ENCODE assay signal across 8 cellular contexts in genomic region chr3:97872209-97873042, GRCh38. TPM values are rescaled to one million over a fixed set of nuclear protein-coding genes. Genes with fewer than 3 reads are reported as not detected.
A peak's percentile ranks its signal among the peaks of the same experiment; 100 is the strongest.
DNase-seq lines count a peak whose midpoint lies in the region; ATAC-seq and TF ChIP-seq lines count a peak whose summit lies in the region.

No MANE protein-coding gene starts in this region.

- no peaks in the 10 kb centered on the region for H3K4me1 Mint-ChIP-seq in Calu3 (ENCODE audit: low read depth, unreplicated experiment)

- peak; percentile 44 for DNase-seq in BE2C
- DNase-seq in dorsolateral prefrontal cortex, result no peak
- no peak for DNase-seq in psoas muscle
- DNase-seq in Calu3, result no peak
- no peak for DNase-seq in retina
- no peak for DNase-seq in NCI-H1092 (lab: John Stamatoyannopoulos, UW)

- CTCF ChIA-PET in Calu3 (lab: Charles Lee), result no interaction called here

- H3K4me3 Mint-ChIP-seq in Calu3 (ENCODE audit: low read depth, unreplicated experiment), result no peak overlapping the region

- no peak overlapping the region for H3K27ac Mint-ChIP-seq in Calu3 (ENCODE audit: unreplicated experiment)

- H3K27ac ChIP-seq in dorsolateral prefrontal cortex (peak overlapping the region in 49 of 59 donors; percentile 1 to 77 (median 53)), psoas muscle (no peak overlapping the region)

- WGBS in psoas muscle, 3 donors, result 44 to 79% (median 63%) methylated on average over 5 of the region's 5 CpGs

- TF ChIP-seq CTCF in BE2C (IDR thresholded peaks at IDR 0.05; ENCODE audit: low read depth, low read length) (no peak), dorsolateral prefrontal cortex (IDR thresholded peaks at IDR 0.05 in 54 of 56, conservative IDR thresholded peaks at IDR 0.05 in 2 of 56; ENCODE audit: low read depth in 1 of 56, partially characterized antibody in 56 of 56) (no peak), psoas muscle (IDR thresholded peaks at IDR 0.05) (no peak), Calu3 (IDR thresholded peaks at IDR 0.05; ENCODE audit: unreplicated experiment) (no peak)

- H3K9me3 ChIP-seq in BE2C, result no peaks in the 10 kb centered on the region
- no peaks in the 10 kb centered on the region for H3K9me3 ChIP-seq in psoas muscle

- peak overlapping the region; percentile 9 for H3K4me3 ChIP-seq in BE2C (ENCODE audit: low read depth, low read length)
- peak overlapping the region in 6 of 59 donors; percentile 3 to 29 (median 16) for H3K4me3 ChIP-seq in dorsolateral prefrontal cortex
- H3K4me3 ChIP-seq in psoas muscle, result no peak overlapping the region

- ATAC-seq in SK-N-SH treated with all-trans-retinoic acid at 6 μM for 48 hours (peak; percentile 96), psoas muscle (peak in 3 of 4 donors; percentile 22 to 55 (median 37)), HG03442 (IDR thresholded peaks at IDR 0.05; ENCODE audit: unreplicated experiment) (no peak)

- H3K36me3 ChIP-seq in BE2C (peaks cover 4% of the 10 kb centered on the region), psoas muscle (ENCODE audit: insufficient read depth in 1 of 2, low read depth in 1 of 2) (peaks cover 0 to 13% of the 10 kb centered on the region in 2 donors)

- no peaks in the 10 kb centered on the region for H3K36me3 Mint-ChIP-seq in Calu3 (ENCODE audit: insufficient read depth, unreplicated experiment)

- no TSS peak for BruUV-seq in Calu3 (replicated peaks; lab: Mats Ljungman, UMichigan)

- peaks cover 7% of the 10 kb centered on the region for H3K4me1 ChIP-seq in BE2C
- no peaks in the 10 kb centered on the region for H3K4me1 ChIP-seq in psoas muscle

- H3K27me3 ChIP-seq in BE2C (no peaks in the 10 kb centered on the region), dorsolateral prefrontal cortex (no peaks in the 10 kb centered on the region), psoas muscle (ENCODE audit: insufficient read depth in 3 of 3, low read length in 2 of 3) (no peaks in the 10 kb centered on the region)

- H3K27me3 Mint-ChIP-seq in Calu3 (ENCODE audit: unreplicated experiment), result no peaks in the 10 kb centered on the region

- intact Hi-C loops in dorsolateral prefrontal cortex (cut with DNase I) (no loop called here), psoas muscle (cut with DNase I) (no loop called here), Calu3 (cut with micrococcal nuclease; ENCODE audit: unreplicated experiment) (no loop called here)

- peaks cover 11% of the 10 kb centered on the region for H3K9me3 Mint-ChIP-seq in Calu3 (ENCODE audit: low read depth, unreplicated experiment)

TF ChIP-seq in SK-N-SH treated with all-trans-retinoic acid at 6 μM for 48 hours, 23 proteins besides CTCF, POLR2A, EP300 and RAD21:
- TF ChIP-seq ZNF8 (CRISPR knock-in tag; IDR thresholded peaks at IDR 0.05) (no peak), ZFP3 (CRISPR knock-in tag; IDR thresholded peaks at IDR 0.05) (peak; percentile 92), OSR1 (CRISPR knock-in tag; IDR thresholded peaks at IDR 0.05) (no peak), CREB5 (CRISPR knock-in tag; IDR thresholded peaks at IDR 0.05; ENCODE audit: low read depth) (no peak)
TF ChIP-seq in SK-N-SH treated with all-trans-retinoic acid at 6 μM for 48 hours: peak in this region for 1.

RNA-seq across cellular contexts. Expression of gene CRYBG3, which starts 50.6 kb away (rescaled TPM):
- 15.8 TPM for polyA plus RNA-seq in BE2C (2012; ENCODE audit: insufficient read depth, insufficient read length, low read depth)
- total RNA-seq in dorsolateral prefrontal cortex, result 10 to 100 TPM in 116 of 120 experiments, 1 to 10 TPM in 4; 9.4 to 40.2 (median 17.5) TPM
- total RNA-seq in psoas muscle, result 10 to 100 TPM; 10.1 to 36.9 (median 21.8) TPM
- 1 to 10 TPM; 5.1 to 9.2 (median 6.9) TPM for polyA plus RNA-seq in psoas muscle
- total RNA-seq in Calu3 (2022), result 10.3 and 10.6 TPM in 2 replicates
